In the genomic region with DNA sequence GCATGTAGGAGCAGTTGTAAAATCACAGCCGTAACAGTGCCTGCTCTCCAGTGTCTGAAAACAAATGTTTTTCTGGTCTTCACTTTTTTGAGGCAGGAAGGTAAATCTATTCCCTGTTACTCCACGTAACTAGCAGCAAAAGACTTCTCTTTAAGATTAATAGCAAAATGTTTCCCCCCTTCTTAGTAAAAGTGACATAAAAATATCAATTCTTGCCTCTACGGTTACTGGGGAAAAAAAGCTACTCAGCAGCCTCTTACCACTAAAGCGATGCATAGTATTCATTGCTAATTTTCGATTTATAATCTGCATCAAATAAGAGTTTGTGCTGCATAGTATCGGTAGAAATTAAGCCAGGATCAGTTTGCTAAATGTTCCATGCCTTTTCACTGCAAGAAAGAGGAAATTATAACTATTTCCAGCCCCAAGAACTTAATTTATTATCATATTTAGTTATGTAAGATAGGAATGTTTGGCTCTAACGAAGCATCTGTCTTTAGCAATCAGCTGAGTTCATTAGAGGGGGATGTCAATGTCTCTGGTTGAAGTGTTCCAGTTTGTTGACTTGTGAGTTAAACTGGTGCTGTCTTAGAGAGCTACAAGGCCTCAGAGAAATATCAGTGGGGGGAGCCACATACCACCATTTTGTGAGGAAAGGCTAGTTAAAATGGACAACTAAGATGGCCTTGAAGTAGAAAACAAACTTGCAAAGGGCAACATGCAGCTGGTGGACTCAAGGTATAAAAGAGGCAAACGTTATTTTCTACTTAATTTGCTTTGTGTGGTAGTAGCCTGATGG, we compare ENCODE assay signal across 1 cellular context.
TF ChIP-seq lines count a peak whose summit lies in the region.

No MANE protein-coding gene starts in this region.

TF ChIP-seq in HepG2, 621 proteins besides CTCF, POLR2A, EP300 and RAD21 (continued from another document and continues in another):
- TF ChIP-seq, protein P1, sequence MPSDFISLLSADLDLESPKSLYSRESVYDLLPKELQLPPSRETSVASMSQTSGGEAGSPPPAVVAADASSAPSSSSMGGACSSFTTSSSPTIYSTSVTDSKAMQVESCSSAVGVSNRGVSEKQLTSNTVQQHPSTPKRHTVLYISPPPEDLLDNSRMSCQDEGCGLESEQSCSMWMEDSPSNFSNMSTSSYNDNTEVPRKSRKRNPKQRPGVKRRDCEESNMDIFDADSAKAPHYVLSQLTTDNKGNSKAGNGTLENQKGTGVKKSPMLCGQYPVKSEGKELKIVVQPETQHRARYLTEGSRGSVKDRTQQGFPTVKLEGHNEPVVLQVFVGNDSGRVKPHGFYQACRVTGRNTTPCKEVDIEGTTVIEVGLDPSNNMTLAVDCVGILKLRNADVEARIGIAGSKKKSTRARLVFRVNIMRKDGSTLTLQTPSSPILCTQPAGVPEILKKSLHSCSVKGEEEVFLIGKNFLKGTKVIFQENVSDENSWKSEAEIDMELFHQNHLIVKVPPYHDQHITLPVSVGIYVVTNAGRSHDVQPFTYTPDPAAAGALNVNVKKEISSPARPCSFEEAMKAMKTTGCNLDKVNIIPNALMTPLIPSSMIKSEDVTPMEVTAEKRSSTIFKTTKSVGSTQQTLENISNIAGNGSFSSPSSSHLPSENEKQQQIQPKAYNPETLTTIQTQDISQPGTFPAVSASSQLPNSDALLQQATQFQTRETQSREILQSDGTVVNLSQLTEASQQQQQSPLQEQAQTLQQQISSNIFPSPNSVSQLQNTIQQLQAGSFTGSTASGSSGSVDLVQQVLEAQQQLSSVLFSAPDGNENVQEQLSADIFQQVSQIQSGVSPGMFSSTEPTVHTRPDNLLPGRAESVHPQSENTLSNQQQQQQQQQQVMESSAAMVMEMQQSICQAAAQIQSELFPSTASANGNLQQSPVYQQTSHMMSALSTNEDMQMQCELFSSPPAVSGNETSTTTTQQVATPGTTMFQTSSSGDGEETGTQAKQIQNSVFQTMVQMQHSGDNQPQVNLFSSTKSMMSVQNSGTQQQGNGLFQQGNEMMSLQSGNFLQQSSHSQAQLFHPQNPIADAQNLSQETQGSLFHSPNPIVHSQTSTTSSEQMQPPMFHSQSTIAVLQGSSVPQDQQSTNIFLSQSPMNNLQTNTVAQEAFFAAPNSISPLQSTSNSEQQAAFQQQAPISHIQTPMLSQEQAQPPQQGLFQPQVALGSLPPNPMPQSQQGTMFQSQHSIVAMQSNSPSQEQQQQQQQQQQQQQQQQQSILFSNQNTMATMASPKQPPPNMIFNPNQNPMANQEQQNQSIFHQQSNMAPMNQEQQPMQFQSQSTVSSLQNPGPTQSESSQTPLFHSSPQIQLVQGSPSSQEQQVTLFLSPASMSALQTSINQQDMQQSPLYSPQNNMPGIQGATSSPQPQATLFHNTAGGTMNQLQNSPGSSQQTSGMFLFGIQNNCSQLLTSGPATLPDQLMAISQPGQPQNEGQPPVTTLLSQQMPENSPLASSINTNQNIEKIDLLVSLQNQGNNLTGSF (CRISPR knock-in tag; IDR thresholded peaks at IDR 0.05) = no peak
- TF ChIP-seq ZNF883 (CRISPR knock-in tag; IDR thresholded peaks at IDR 0.05; ENCODE audit: not compliant biosample characterization) (no peak), SATB2 (CRISPR knock-in tag; IDR thresholded peaks at IDR 0.05) (no peak), HOXA3 (CRISPR knock-in tag; IDR thresholded peaks at IDR 0.05) (no peak), NFE2 (CRISPR knock-in tag; IDR thresholded peaks at IDR 0.05) (no peak), MIXL1 (CRISPR knock-in tag; IDR thresholded peaks at IDR 0.05) (0 out of 2 replicates have a peak, but pooled peaks have one; percentile 7), ZBTB7B (CRISPR knock-in tag; IDR thresholded peaks at IDR 0.05) (no peak), ZNF460 (CRISPR knock-in tag; IDR thresholded peaks at IDR 0.05; ENCODE audit: borderline replicate concordance) (no peak), ZNF644 (CRISPR knock-in tag; IDR thresholded peaks at IDR 0.05; ENCODE audit: low read depth) (peak; percentile 27; the same call in 1 of the 2 replicates), REPIN1 (CRISPR knock-in tag; IDR thresholded peaks at IDR 0.05; ENCODE audit: borderline replicate concordance, low read depth) (no peak), HOXA9 (CRISPR knock-in tag; IDR thresholded peaks at IDR 0.05; ENCODE audit: borderline replicate concordance) (no peak), CREM (IDR thresholded peaks at IDR 0.05) (no peak; the same call in 1 of the 2 replicates), CREM (CRISPR knock-in tag; IDR thresholded peaks at IDR 0.05) (no peak), SRF (IDR thresholded peaks at IDR 0.05; ENCODE audit: low read depth, low read length) (no peak), ZNF746 (CRISPR knock-in tag; IDR thresholded peaks at IDR 0.05) (no peak), NFRKB (IDR thresholded peaks at IDR 0.05) (no peak), AGO1 (IDR thresholded peaks at IDR 0.05; ENCODE audit: low read depth, low read length, poor library complexity, severe bottlenecking) (no peak), ZNF430 (CRISPR knock-in tag; IDR thresholded peaks at IDR 0.05) (no peak), KDM3A (CRISPR knock-in tag; IDR thresholded peaks at IDR 0.05; ENCODE audit: low read depth) (no peak), NKX3-1 (CRISPR knock-in tag; IDR thresholded peaks at IDR 0.05) (no peak)
- TF ChIP-seq, protein P2, sequence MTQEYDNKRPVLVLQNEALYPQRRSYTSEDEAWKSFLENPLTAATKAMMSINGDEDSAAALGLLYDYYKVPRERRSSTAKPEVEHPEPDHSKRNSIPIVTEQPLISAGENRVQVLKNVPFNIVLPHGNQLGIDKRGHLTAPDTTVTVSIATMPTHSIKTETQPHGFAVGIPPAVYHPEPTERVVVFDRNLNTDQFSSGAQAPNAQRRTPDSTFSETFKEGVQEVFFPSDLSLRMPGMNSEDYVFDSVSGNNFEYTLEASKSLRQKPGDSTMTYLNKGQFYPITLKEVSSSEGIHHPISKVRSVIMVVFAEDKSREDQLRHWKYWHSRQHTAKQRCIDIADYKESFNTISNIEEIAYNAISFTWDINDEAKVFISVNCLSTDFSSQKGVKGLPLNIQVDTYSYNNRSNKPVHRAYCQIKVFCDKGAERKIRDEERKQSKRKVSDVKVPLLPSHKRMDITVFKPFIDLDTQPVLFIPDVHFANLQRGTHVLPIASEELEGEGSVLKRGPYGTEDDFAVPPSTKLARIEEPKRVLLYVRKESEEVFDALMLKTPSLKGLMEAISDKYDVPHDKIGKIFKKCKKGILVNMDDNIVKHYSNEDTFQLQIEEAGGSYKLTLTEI (CRISPR knock-in tag; conservative IDR thresholded peaks at IDR 0.05) = no peak
- TF ChIP-seq, protein P3, sequence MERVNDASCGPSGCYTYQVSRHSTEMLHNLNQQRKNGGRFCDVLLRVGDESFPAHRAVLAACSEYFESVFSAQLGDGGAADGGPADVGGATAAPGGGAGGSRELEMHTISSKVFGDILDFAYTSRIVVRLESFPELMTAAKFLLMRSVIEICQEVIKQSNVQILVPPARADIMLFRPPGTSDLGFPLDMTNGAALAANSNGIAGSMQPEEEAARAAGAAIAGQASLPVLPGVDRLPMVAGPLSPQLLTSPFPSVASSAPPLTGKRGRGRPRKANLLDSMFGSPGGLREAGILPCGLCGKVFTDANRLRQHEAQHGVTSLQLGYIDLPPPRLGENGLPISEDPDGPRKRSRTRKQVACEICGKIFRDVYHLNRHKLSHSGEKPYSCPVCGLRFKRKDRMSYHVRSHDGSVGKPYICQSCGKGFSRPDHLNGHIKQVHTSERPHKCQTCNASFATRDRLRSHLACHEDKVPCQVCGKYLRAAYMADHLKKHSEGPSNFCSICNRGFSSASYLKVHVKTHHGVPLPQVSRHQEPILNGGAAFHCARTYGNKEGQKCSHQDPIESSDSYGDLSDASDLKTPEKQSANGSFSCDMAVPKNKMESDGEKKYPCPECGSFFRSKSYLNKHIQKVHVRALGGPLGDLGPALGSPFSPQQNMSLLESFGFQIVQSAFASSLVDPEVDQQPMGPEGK (CRISPR knock-in tag; IDR thresholded peaks at IDR 0.05) = no peak
- TF ChIP-seq, protein P4, sequence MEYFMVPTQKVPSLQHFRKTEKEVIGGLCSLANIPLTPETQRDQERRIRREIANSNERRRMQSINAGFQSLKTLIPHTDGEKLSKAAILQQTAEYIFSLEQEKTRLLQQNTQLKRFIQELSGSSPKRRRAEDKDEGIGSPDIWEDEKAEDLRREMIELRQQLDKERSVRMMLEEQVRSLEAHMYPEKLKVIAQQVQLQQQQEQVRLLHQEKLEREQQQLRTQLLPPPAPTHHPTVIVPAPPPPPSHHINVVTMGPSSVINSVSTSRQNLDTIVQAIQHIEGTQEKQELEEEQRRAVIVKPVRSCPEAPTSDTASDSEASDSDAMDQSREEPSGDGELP (IDR thresholded peaks at IDR 0.05; ENCODE audit: borderline replicate concordance, low read depth) = peak; percentile 43; the same call in 1 of the 2 replicates
- TF ChIP-seq, protein P5, sequence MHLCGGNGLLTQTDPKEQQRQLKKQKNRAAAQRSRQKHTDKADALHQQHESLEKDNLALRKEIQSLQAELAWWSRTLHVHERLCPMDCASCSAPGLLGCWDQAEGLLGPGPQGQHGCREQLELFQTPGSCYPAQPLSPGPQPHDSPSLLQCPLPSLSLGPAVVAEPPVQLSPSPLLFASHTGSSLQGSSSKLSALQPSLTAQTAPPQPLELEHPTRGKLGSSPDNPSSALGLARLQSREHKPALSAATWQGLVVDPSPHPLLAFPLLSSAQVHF (CRISPR knock-in tag; IDR thresholded peaks at IDR 0.05) = no peak
- TF ChIP-seq, protein P6, sequence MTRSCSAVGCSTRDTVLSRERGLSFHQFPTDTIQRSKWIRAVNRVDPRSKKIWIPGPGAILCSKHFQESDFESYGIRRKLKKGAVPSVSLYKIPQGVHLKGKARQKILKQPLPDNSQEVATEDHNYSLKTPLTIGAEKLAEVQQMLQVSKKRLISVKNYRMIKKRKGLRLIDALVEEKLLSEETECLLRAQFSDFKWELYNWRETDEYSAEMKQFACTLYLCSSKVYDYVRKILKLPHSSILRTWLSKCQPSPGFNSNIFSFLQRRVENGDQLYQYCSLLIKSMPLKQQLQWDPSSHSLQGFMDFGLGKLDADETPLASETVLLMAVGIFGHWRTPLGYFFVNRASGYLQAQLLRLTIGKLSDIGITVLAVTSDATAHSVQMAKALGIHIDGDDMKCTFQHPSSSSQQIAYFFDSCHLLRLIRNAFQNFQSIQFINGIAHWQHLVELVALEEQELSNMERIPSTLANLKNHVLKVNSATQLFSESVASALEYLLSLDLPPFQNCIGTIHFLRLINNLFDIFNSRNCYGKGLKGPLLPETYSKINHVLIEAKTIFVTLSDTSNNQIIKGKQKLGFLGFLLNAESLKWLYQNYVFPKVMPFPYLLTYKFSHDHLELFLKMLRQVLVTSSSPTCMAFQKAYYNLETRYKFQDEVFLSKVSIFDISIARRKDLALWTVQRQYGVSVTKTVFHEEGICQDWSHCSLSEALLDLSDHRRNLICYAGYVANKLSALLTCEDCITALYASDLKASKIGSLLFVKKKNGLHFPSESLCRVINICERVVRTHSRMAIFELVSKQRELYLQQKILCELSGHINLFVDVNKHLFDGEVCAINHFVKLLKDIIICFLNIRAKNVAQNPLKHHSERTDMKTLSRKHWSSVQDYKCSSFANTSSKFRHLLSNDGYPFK (CRISPR knock-in tag; IDR thresholded peaks at IDR 0.05; ENCODE audit: borderline replicate concordance) = no peak
- TF ChIP-seq, protein P7, sequence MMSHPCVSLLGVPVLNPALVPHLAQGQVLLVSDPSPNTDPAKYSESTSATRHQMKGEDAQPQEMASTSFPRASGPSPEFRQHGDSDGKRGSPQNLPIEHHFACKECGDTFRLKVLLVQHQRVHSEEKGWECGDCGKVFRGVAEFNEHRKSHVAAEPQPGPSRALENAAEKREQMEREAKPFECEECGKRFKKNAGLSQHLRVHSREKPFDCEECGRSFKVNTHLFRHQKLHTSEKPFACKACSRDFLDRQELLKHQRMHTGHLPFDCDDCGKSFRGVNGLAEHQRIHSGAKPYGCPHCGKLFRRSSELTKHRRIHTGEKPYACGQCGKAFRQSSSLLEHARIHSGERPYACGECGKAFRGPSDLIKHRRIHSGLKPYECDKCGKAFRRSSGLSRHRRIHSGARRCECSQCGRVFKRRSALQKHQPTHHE (CRISPR knock-in tag; IDR thresholded peaks at IDR 0.05; ENCODE audit: borderline replicate concordance) = no peak
- TF ChIP-seq, protein P8, sequence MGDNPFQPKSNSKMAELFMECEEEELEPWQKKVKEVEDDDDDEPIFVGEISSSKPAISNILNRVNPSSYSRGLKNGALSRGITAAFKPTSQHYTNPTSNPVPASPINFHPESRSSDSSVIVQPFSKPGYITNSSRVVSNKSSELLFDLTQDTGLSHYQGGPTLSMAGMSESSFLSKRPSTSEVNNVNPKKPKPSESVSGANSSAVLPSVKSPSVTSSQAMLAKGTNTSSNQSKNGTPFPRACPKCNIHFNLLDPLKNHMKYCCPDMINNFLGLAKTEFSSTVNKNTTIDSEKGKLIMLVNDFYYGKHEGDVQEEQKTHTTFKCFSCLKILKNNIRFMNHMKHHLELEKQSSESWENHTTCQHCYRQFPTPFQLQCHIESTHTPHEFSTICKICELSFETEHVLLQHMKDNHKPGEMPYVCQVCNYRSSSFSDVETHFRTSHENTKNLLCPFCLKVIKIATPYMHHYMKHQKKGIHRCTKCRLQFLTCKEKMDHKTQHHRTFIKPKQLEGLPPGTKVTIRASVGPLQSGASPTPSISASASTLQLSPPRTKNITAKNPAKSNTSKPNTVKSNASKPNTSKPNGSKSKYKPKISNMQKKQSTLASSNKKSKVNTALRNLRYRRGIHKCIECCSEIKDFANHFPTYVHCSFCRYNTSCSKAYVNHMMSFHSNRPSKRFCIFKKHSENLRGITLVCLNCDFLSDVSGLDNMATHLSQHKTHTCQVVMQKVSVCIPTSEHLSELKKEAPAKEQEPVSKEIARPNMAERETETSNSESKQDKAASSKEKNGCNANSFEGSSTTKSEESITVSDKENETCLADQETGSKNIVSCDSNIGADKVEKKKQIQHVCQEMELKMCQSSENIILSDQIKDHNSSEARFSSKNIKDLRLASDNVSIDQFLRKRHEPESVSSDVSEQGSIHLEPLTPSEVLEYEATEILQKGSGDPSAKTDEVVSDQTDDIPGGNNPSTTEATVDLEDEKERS (CRISPR knock-in tag; IDR thresholded peaks at IDR 0.05) = peak; percentile 1; the same call in 1 of the 2 replicates
